ENCODE assay signal across 1 cellular context in the genomic region with DNA sequence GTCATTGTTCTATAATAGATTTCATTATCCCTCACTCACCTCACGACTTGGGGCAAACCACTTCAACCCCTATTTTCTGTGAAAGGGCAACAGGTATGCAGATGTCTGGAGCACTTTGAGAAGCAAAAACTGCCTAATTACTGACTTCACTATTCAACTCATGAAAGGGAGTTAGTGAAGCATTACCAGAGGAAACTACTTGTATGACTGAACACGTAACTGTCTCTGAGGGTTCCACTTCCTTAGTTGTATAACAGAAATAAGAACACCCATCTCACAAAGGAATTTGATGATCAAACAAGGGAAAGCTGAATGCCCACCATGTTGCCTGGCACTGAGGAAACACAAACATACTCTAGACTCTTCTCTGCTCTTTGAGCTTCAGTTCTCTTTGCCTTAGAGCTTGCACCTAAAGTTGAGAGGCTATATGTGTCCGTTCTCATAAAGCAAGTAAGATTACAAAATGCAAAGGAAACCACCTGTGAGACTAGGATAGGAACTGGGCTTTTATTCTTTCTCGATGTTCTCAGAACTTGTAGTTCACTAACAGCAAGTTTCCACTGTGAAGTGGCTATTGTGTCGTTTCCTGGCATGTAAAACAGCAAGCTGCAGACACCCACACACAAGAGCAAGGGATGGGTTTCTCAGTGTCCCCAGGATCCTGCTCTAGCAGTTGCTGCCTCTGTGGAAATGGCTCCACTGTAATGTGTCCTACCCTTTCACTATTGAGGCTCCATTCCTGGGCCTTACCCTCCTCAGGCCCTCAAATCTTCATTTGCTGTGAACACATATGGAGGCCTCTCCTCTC.
TF ChIP-seq lines count a peak whose summit lies in the region.

No MANE protein-coding gene starts in this region.

TF ChIP-seq in WTC11, 78 proteins besides CTCF, POLR2A, EP300 and RAD21 (continued from another document):
- TF ChIP-seq, protein P1, sequence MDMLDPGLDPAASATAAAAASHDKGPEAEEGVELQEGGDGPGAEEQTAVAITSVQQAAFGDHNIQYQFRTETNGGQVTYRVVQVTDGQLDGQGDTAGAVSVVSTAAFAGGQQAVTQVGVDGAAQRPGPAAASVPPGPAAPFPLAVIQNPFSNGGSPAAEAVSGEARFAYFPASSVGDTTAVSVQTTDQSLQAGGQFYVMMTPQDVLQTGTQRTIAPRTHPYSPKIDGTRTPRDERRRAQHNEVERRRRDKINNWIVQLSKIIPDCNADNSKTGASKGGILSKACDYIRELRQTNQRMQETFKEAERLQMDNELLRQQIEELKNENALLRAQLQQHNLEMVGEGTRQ (CRISPR knock-in tag; IDR thresholded peaks at IDR 0.05), result no peak
- TF ChIP-seq, protein P2, sequence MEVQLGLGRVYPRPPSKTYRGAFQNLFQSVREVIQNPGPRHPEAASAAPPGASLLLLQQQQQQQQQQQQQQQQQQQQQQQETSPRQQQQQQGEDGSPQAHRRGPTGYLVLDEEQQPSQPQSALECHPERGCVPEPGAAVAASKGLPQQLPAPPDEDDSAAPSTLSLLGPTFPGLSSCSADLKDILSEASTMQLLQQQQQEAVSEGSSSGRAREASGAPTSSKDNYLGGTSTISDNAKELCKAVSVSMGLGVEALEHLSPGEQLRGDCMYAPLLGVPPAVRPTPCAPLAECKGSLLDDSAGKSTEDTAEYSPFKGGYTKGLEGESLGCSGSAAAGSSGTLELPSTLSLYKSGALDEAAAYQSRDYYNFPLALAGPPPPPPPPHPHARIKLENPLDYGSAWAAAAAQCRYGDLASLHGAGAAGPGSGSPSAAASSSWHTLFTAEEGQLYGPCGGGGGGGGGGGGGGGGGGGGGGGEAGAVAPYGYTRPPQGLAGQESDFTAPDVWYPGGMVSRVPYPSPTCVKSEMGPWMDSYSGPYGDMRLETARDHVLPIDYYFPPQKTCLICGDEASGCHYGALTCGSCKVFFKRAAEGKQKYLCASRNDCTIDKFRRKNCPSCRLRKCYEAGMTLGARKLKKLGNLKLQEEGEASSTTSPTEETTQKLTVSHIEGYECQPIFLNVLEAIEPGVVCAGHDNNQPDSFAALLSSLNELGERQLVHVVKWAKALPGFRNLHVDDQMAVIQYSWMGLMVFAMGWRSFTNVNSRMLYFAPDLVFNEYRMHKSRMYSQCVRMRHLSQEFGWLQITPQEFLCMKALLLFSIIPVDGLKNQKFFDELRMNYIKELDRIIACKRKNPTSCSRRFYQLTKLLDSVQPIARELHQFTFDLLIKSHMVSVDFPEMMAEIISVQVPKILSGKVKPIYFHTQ (CRISPR knock-in tag; IDR thresholded peaks at IDR 0.05), result no peak
- TF ChIP-seq ZNF423 (CRISPR knock-in tag; IDR thresholded peaks at IDR 0.05), result no peak
- no peak for TF ChIP-seq MYBL2 (CRISPR knock-in tag; IDR thresholded peaks at IDR 0.05)
